In genomic region chr1:178124115-178124514, GRCh38 we compare ENCODE assay signal across 25 cellular contexts. TPM values are rescaled to one million over a fixed set of nuclear protein-coding genes. Genes with fewer than 3 reads are reported as not detected.
DNase-seq lines count a peak whose midpoint lies in the region; ATAC-seq, FAIRE-seq and TF ChIP-seq lines count a peak whose summit lies in the region.
"Had no signal": no experiment of that assay in that cellular context is flagged by ENCODE, and none has a peak within 500 bp of the region (broad histone marks: within the 10 kb centered on the region; RNA-seq: fewer than 3 reads in every experiment).

No MANE protein-coding gene starts in this region.

- H4K8ac ChIP-seq in mesendoderm (ENCODE audit: low read depth, low read length) = no peak overlapping the region

- no peak overlapping the region for H2AK5ac ChIP-seq in mesendoderm (ENCODE audit: low read length)

- peak overlapping the region; percentile 7; the same call in 1 of the 3 replicates for H3K4me2 ChIP-seq in A549
- peak overlapping the region; percentile 14; the same call in 1 of the 2 replicates for H3K4me2 ChIP-seq in HCT116 (ENCODE audit: low read length)
- H3K4me2 ChIP-seq in mesendoderm (ENCODE audit: low read length) = no peak overlapping the region
- H3K4me2 ChIP-seq: BLaER1 treated with 17β-estradiol and CSF1 and Interleukin-3, amounts not matched to agents 10 nM and 100 nM; SK-N-SH had no signal

- DNase-seq in A549 (ENCODE audit: low read depth in 1 of 2, low spot score in 1 of 2) (no peak), HCT116 (ENCODE audit: low read depth, low spot score) (no peak), WTC11 (ENCODE audit: low spot score) (no peak), mesendoderm (peak; percentile 77), NCI-H2081 treated with DMSO at 0.1 percent for 48 hours (lab: John Stamatoyannopoulos, UW) (no peak), 8988T (no peak), left cardiac atrium (no peak)
- DNase-seq in stimulated activated CD4-positive, alpha-beta T cell treated with anti-CD3 and anti-CD28 coated beads, Interleukin-4, amount 100 ng/mL, for 1 hour = no peak
- DNase-seq: CD8-positive, alpha-beta memory T cell; DMS79; Karpas-422; MM.1S; NCI-H1092; NCI-H1436 treated with DMSO at 0.1 percent for 48 hours; NCI-H2029; NCI-H2171 treated with DMSO at 0.1 percent for 48 hours; NCI-H446; NCI-H526 treated with DMSO at 0.1 percent for 48 hours; NK-92 treated with Interleukin-12 subunit alpha and Interleukin-12 subunit beta, amount 100 ng/mL, for 24 hours; SHP77 treated with DMSO at 0.1 percent for 48 hours; SK-N-SH had no signal

- no peaks in the 10 kb centered on the region for H4K20me1 ChIP-seq in HCT116 (ENCODE audit: insufficient read depth)
- H4K20me1 ChIP-seq: BLaER1 treated with 17β-estradiol and CSF1 and Interleukin-3, amounts not matched to agents 10 nM and 100 nM had no signal

- no TSS peak for BruUV-seq in HCT116 (replicated peaks; lab: Mats Ljungman, UMichigan)

- no peak overlapping the region for H3K27ac Mint-ChIP-seq in WTC11
- H3K27ac Mint-ChIP-seq: CD8-positive, alpha-beta memory T cell; IgD-negative memory B cell had no signal

- no peaks in the 10 kb centered on the region for H3K9me2 ChIP-seq in HCT116 (ENCODE audit: insufficient read depth)
- H3K9me2 ChIP-seq: SK-N-SH had no signal

- RAD21 ChIA-PET in HCT116 (lab: Charles Lee; ENCODE audit: low non-redundant PET in 1 of 2, low total read pairs in 2 of 2, uncharacterized antibody in 2 of 2, unreplicated experiment in 2 of 2) = no interaction called here

- no peaks in the 10 kb centered on the region for H3K27me3 Mint-ChIP-seq in WTC11 (ENCODE audit: low read depth)
- H3K27me3 Mint-ChIP-seq: CD8-positive, alpha-beta memory T cell had no signal

- peaks cover 24% of the 10 kb centered on the region for H3K4me1 Mint-ChIP-seq in WTC11
- H3K4me1 Mint-ChIP-seq: CD8-positive, alpha-beta memory T cell; IgD-negative memory B cell had no signal

- peaks cover 3% of the 10 kb centered on the region for H3K79me1 ChIP-seq in mesendoderm (ENCODE audit: low read length)

- H2AFZ ChIP-seq in HCT116 (ENCODE audit: low read depth, low read length, poor library complexity, severe bottlenecking) = no peak overlapping the region

- CTCF ChIA-PET in A549 (lab: Yijun Ruan, JAX) = interaction anchor here (0.9 to 1.4 kb wide), 2 partner anchors 13 to 177 kb away, joined by 3 to 4 read pairs; no protein-coding TSS in a partner anchor
- CTCF ChIA-PET in HCT116 (lab: Charles Lee) = interaction anchor here (2.1 kb wide), 1 partner anchor 92 kb away, joined by 7 read pairs; no protein-coding TSS in a partner anchor
- CTCF ChIA-PET in WTC11 (lab: Charles Lee) = interaction anchor here (1.0 kb wide), 1 partner anchor 87 kb away, joined by 3 read pairs; no protein-coding TSS in a partner anchor

- no peak overlapping the region for H3K9ac ChIP-seq in HCT116 (ENCODE audit: low read length)
- H3K9ac ChIP-seq in mesendoderm (ENCODE audit: low read length) = no peak overlapping the region
- H3K9ac ChIP-seq: BLaER1 treated with 17β-estradiol and CSF1 and Interleukin-3, amounts not matched to agents 10 nM and 100 nM; SK-N-SH had no signal

- ATAC-seq in A549 (no peak), HCT116 (no peak), WTC11 (peak; percentile 62), left cardiac atrium (no peak)

- peaks cover 21% of the 10 kb centered on the region for H3K9me3 Mint-ChIP-seq in WTC11

- H3K9me3 ChIP-seq in A549 (no peaks in the 10 kb centered on the region), HCT116 (ENCODE audit: control insufficient read depth in 1 of 2, insufficient read depth in 1 of 2, low read depth in 1 of 2, low read length in 2 of 2) (no peaks in the 10 kb centered on the region)
- H3K9me3 ChIP-seq: HAP-1, SK-N-SH had no signal

- no peak for TF ChIP-seq CTCF in A549 (IDR thresholded peaks at IDR 0.05)
- TF ChIP-seq CTCF in HCT116 (IDR thresholded peaks at IDR 0.05 in 2 of 3, conservative IDR thresholded peaks at IDR 0.05 in 1 of 3; ENCODE audit: borderline replicate concordance in 1 of 3, insufficient read depth in 1 of 3, low read depth in 2 of 3, low read length in 2 of 3) = no peak
- TF ChIP-seq CTCF in WTC11 (IDR thresholded peaks at IDR 0.05) = no peak

- POLR2A ChIA-PET in A549 (lab: Yijun Ruan, JAX) (no interaction called here), HCT116 (lab: Charles Lee) (no interaction called here), WTC11 (lab: Charles Lee) (no interaction called here)

- H3K79me2 ChIP-seq in HCT116 (ENCODE audit: insufficient read depth, low read length) (peaks cover 28% of the 10 kb centered on the region), mesendoderm (ENCODE audit: control insufficient read depth, insufficient read depth, low read length) (peaks cover 6% of the 10 kb centered on the region)

- peaks cover 50% of the 10 kb centered on the region for H3K4me1 ChIP-seq in A549
- H3K4me1 ChIP-seq in HCT116 (ENCODE audit: control insufficient read depth in 1 of 2, insufficient read depth in 2 of 2, low read length in 2 of 2) = peaks cover 21 to 56% of the 10 kb centered on the region in 2 experiments
- H3K4me1 ChIP-seq in mesendoderm (ENCODE audit: control insufficient read depth, low read depth, low read length) = no peaks in the 10 kb centered on the region

- H3K18ac ChIP-seq in mesendoderm (ENCODE audit: low read length) = peak overlapping the region; percentile 28

- H3K23ac ChIP-seq in mesendoderm (ENCODE audit: low read length) = no peak overlapping the region

- TF ChIP-seq EP300 in A549 (IDR thresholded peaks at IDR 0.05) = no peak

- H3K4me3 Mint-ChIP-seq in WTC11 = no peak overlapping the region
- H3K4me3 Mint-ChIP-seq: CD8-positive, alpha-beta memory T cell; IgD-negative memory B cell had no signal

- no peak overlapping the region for H4K5ac ChIP-seq in mesendoderm (ENCODE audit: low read length)

- FAIRE-seq in A549 (lab: Jason Lieb, UNC) = no peak
- FAIRE-seq: HTR-8/SVneo had no signal

- TF ChIP-seq RAD21 in A549 (conservative IDR thresholded peaks at IDR 0.05 in 1 of 2, IDR thresholded peaks at IDR 0.05 in 1 of 2) = no peak
- no peak for TF ChIP-seq RAD21 in HCT116 (IDR thresholded peaks at IDR 0.05; ENCODE audit: low read depth)

- H3K27ac ChIP-seq in A549 (peak overlapping the region in 1 of 2 experiments; percentile 47; a peak in 2 of 6 replicates), HCT116 (ENCODE audit: low read depth, low read length) (no peak overlapping the region), mesendoderm (ENCODE audit: low read depth, low read length) (no peak overlapping the region)
- H3K27ac ChIP-seq: BLaER1 treated with 17β-estradiol and CSF1 and Interleukin-3, amounts not matched to agents 10 nM and 100 nM had no signal

- intact Hi-C loops in HCT116 (cut with micrococcal nuclease) = no loop called here
- intact Hi-C loops in left cardiac atrium (cut with DNase I) = no loop called here

- no peak overlapping the region for H3K56ac ChIP-seq in mesendoderm (ENCODE audit: low read length)

- no peak overlapping the region for H2BK5ac ChIP-seq in mesendoderm (ENCODE audit: low read length)

- H3K4me3 ChIP-seq in A549 (no peak overlapping the region), HCT116 (replicated peaks in 1 of 2; ENCODE audit: low read depth in 1 of 2, low read length in 2 of 2) (no peak overlapping the region), mesendoderm (ENCODE audit: low read length) (no peak overlapping the region)
- H3K4me3 ChIP-seq: BLaER1 treated with 17β-estradiol and CSF1 and Interleukin-3, amounts not matched to agents 10 nM and 100 nM; HAP-1 had no signal

- no peak overlapping the region for H3K4ac ChIP-seq in mesendoderm (ENCODE audit: low read depth, low read length)

- H3K36me3 Mint-ChIP-seq in WTC11 = peaks cover 24% of the 10 kb centered on the region
- H3K36me3 Mint-ChIP-seq: CD8-positive, alpha-beta memory T cell; IgD-negative memory B cell had no signal

- H3K36me3 ChIP-seq in HCT116 (ENCODE audit: control insufficient read depth in 1 of 2, insufficient read depth in 2 of 2, low read length in 2 of 2) (no peaks in the 10 kb centered on the region), mesendoderm (ENCODE audit: control insufficient read depth, insufficient read depth, low read length) (no peaks in the 10 kb centered on the region)
- H3K36me3 ChIP-seq: BLaER1 treated with 17β-estradiol and CSF1 and Interleukin-3, amounts not matched to agents 10 nM and 100 nM; HAP-1 had no signal

- H3K27me3 ChIP-seq in HCT116 (ENCODE audit: insufficient read depth, low read length) (no peaks in the 10 kb centered on the region), mesendoderm (ENCODE audit: insufficient read depth, low read length, poor library complexity) (no peaks in the 10 kb centered on the region)
- H3K27me3 ChIP-seq: BLaER1 treated with 17β-estradiol and CSF1 and Interleukin-3, amounts not matched to agents 10 nM and 100 nM had no signal

- TF ChIP-seq POLR2A in A549 (IDR thresholded peaks at IDR 0.05; ENCODE audit: low read length) (no peak), HCT116 (IDR thresholded peaks at IDR 0.05; ENCODE audit: borderline replicate concordance, extremely low read depth, insufficient read depth, insufficient read length) (no peak)

- H2BK15ac ChIP-seq in mesendoderm (replicated peaks; ENCODE audit: low read depth) = no peak overlapping the region

- H2BK120ac ChIP-seq in mesendoderm (ENCODE audit: low read depth, low read length) = no peak overlapping the region

TF ChIP-seq in A549, 52 proteins besides CTCF, POLR2A, EP300 and RAD21 (continues in another document):
- no peak for TF ChIP-seq PHF8 (IDR thresholded peaks at IDR 0.05; ENCODE audit: borderline replicate concordance, low read depth)
- TF ChIP-seq HOXA7 (CRISPR knock-in tag; IDR thresholded peaks at IDR 0.05) = no peak

TF ChIP-seq in HCT116, 20 proteins besides CTCF, POLR2A, EP300 and RAD21 (continues in another document):
- TF ChIP-seq ZNF274 (IDR thresholded peaks at IDR 0.05; ENCODE audit: low read depth, low read length) = no peak

TF ChIP-seq in WTC11, 78 proteins besides CTCF, POLR2A, EP300 and RAD21 (continues in another document):
- TF ChIP-seq, protein P1, sequence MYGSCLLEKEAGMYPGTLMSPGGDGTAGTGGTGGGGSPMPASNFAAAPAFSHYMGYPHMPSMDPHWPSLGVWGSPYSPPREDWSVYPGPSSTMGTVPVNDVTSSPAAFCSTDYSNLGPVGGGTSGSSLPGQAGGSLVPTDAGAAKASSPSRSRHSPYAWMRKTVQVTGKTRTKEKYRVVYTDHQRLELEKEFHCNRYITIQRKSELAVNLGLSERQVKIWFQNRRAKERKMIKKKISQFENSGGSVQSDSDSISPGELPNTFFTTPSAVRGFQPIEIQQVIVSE (CRISPR knock-in tag; IDR thresholded peaks at IDR 0.05; ENCODE audit: borderline replicate concordance) = no peak
- TF ChIP-seq ZNF121 (CRISPR knock-in tag; IDR thresholded peaks at IDR 0.05) = no peak

RNA-seq across cellular contexts. Expression of gene RASAL2, which starts 30.2 kb away (rescaled TPM):
- polyA plus RNA-seq in A549 (2011; rRNA removed) (17.6 and 17.8 TPM in 2 replicates), A549 (2017; fragmentation: RNase III; extraction: RNeasy Plus Mini Kit Qiagen cat#74134 plus additional on column Dnase treatment) (6.4 to 7.1 TPM (median 7.0 TPM) in 3 replicates)
- polyA plus RNA-seq in A549 (2012; cell fraction: cytosol; rRNA removed) = 6.5 and 7.0 TPM in 2 replicates
- 16.6 and 19.2 TPM in 2 replicates for polyA plus RNA-seq in A549 (2012; cell fraction: nucleus; rRNA removed)
- 38.1 and 46.3 TPM in 2 replicates for polyA minus RNA-seq in A549 (2011; rRNA and poly(A)+ RNA removed)
- total RNA-seq in HCT116 (2021; ENCODE audit: unreplicated experiment) (11.7 TPM), WTC11 (2021) (25.7 to 29.5 TPM (median 27.5 TPM) in 3 replicates), left cardiac atrium (10 to 100 TPM; 16.9 to 27.8 TPM)
- polyA plus RNA-seq in HCT116 (2012) = 3.4 and 4.8 TPM in 2 replicates
- 16.0 TPM for polyA plus RNA-seq in mesendoderm (2013, experiment 1 of 2)
- polyA plus RNA-seq in mesendoderm (2013, experiment 2 of 2) = 16.9 TPM
- polyA plus RNA-seq: CD8-positive, alpha-beta memory T cell had no signal
